ENCODE assay signal across 1 cellular context in genomic region chr13:70162141-70162540, GRCh38.
TF ChIP-seq lines count a peak whose summit lies in the region.

No MANE protein-coding gene starts in this region.

TF ChIP-seq in H1, 55 proteins besides CTCF, POLR2A, EP300 and RAD21:
- TF ChIP-seq CBX8 (IDR thresholded peaks at IDR 0.05; ENCODE audit: borderline replicate concordance, low read depth, low read length) (no peak), RNF2 (IDR thresholded peaks at IDR 0.05; ENCODE audit: borderline replicate concordance, low read depth, low read length, missing control alignments, poor library complexity, severe bottlenecking) (no peak), YY1 (IDR thresholded peaks at IDR 0.05; ENCODE audit: low read depth, low read length) (no peak), TEAD4 (IDR thresholded peaks at IDR 0.05; ENCODE audit: low read depth, low read length) (no peak), ASH2L (IDR thresholded peaks at IDR 0.05; ENCODE audit: low read length) (no peak), SIN3A (conservative IDR thresholded peaks at IDR 0.05 in 1 of 2, IDR thresholded peaks at IDR 0.05 in 1 of 2; ENCODE audit: low read depth in 1 of 2, low read length in 2 of 2) (no peak), NRF1 (IDR thresholded peaks at IDR 0.05; ENCODE audit: low read depth, low read length) (no peak), RFX5 (IDR thresholded peaks at IDR 0.05; ENCODE audit: borderline replicate concordance, low read depth, low read length) (no peak), JUN (IDR thresholded peaks at IDR 0.05; ENCODE audit: low read depth, low read length) (no peak), EZH2 (IDR thresholded peaks at IDR 0.05; ENCODE audit: low read depth, low read length, severe bottlenecking) (no peak), KDM4A (IDR thresholded peaks at IDR 0.05; ENCODE audit: low read depth, low read length, severe bottlenecking) (no peak), TAF1 (IDR thresholded peaks at IDR 0.05; ENCODE audit: low read depth, low read length) (no peak), EGR1 (IDR thresholded peaks at IDR 0.05; ENCODE audit: borderline replicate concordance, low read depth, low read length) (no peak), GTF2F1 (IDR thresholded peaks at IDR 0.05; ENCODE audit: borderline replicate concordance, low read depth, low read length) (no peak)
